ENCODE assay signal across 31 cellular contexts in the genomic region with DNA sequence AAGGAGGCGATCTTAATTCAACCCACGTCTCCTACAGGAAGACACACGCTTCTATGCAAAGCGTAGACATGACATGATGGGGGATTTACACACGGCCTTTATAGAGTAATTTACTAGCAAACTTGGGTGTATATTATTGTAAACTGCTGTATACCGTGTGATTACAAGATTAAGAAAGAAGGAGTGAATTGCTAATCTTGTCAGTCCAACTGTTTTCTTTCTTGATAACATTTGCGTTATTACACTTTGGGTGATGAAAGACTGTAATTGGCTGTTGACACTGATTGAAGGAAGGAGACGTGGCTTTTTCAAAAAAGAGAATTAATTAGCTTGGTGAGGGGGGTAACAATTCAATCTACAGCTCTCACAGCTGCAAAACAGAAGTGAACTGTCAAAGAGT.
"Had no signal": no experiment of that assay in that cellular context is flagged by ENCODE, and none has a peak within 500 bp of the region (broad histone marks: within the 10 kb centered on the region; RNA-seq: fewer than 3 reads in every experiment).

No MANE protein-coding gene starts in this region.

- H3K9me3 ChIP-seq: ascending aorta, esophagus muscularis mucosa, gastrocnemius medialis, heart left ventricle had no signal

- H3K27me3 ChIP-seq: ascending aorta, brain microvascular endothelial cell, esophagus muscularis mucosa, gastrocnemius medialis had no signal

- DNase-seq: activated CD4-positive, alpha-beta memory T cell treated with anti-CD3 and anti-CD28 coated beads, Interleukin-2, amount 10 ng/mL, durations not matched to agents 7 days and 5 days; activated CD4-positive, alpha-beta T cell treated with anti-CD3 and anti-CD28 coated beads for 1 hour; activated CD4-positive, alpha-beta T cell treated with anti-CD3 and anti-CD28 coated beads for 4 hours; activated CD4-positive, alpha-beta T cell treated with anti-CD3 and anti-CD28 coated beads, Interleukin-2, amount 10 ng/mL, durations not matched to agents 7 days and 5 days; activated CD4-positive, alpha-beta T cell treated with anti-CD3 and anti-CD28 coated beads, Interleukin-2, amount 50 U/mL, for 4 hours; activated CD8-positive, alpha-beta memory T cell treated with anti-CD3 and anti-CD28 coated beads, Interleukin-2, amount 50 U/mL, for 48 hours; activated gamma-delta T cell; activated naive CD4-positive, alpha-beta T cell; activated naive CD4-positive, alpha-beta T cell treated with anti-CD3 and anti-CD28 coated beads, Interleukin-2, amount 10 ng/mL, durations not matched to agents 7 days and 5 days; activated naive CD8-positive, alpha-beta T cell treated with anti-CD3 and anti-CD28 coated beads, Interleukin-2, amount 10 ng/mL, durations not matched to agents 7 days and 5 days; activated T-cell treated with anti-CD3 and anti-CD28 coated beads for 4 hours; activated T-cell treated with anti-CD3 and anti-CD28 coated beads, Interleukin-2, amount 50 U/mL, for 24 hours; activated T-cell treated with anti-CD3 and anti-CD28 coated beads, Interleukin-2, amount 50 U/mL, for 72 hours; brain microvascular endothelial cell; cortex of kidney; dermis blood vessel endothelial cell; effector CD4-positive, alpha-beta T cell; effector memory CD8-positive, alpha-beta T cell; erythroblast; foreskin keratinocyte; gastrocnemius medialis; glutamatergic neuron; heart left ventricle; T-helper 17 cell; T1000 had no signal

- H3K27ac ChIP-seq: ascending aorta, brain microvascular endothelial cell, esophagus muscularis mucosa, foreskin keratinocyte, gastrocnemius medialis, heart left ventricle had no signal

- H3K4me1 ChIP-seq: ascending aorta, gastrocnemius medialis, heart left ventricle had no signal

- ATAC-seq: activated naive CD4-positive, alpha-beta T cell treated with anti-CD3 and anti-CD28 coated beads, Interleukin-2, amount 50 U/mL, for 72 hours; activated T-cell treated with anti-CD3 and anti-CD28 coated beads, Interleukin-2, amount 50 U/mL, for 72 hours; effector memory CD8-positive, alpha-beta T cell; foreskin keratinocyte; gastrocnemius medialis; heart left ventricle; T-helper 17 cell; WTC11 had no signal

- H3K36me3 ChIP-seq: ascending aorta, brain microvascular endothelial cell, esophagus muscularis mucosa, gastrocnemius medialis, heart left ventricle had no signal

- H3K4me3 ChIP-seq: ascending aorta, esophagus muscularis mucosa, gastrocnemius medialis, heart left ventricle had no signal

- FAIRE-seq: bronchial epithelial cell, colon had no signal
